Comparison of ENCODE assay signal across 27 cellular contexts in the genomic region with DNA sequence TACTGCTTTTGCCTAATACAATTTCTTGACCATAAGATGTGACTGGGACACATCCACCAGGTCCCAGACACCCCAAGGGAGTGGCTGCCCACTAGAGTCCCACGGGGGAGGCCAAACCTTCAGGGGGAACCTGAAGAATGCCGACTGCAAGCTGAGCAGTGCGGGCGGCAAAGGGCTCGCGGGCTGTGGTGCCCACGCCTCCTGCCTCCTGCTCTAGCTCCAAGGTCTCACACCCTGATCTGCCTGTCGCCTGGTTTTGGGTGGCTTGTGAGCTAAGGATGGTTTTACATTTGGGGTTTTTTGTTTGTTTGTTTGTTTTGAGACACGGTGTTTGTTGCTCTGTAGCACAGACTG.
"Had no signal": no experiment of that assay in that cellular context is flagged by ENCODE, and none has a peak within 500 bp of the region (broad histone marks: within the 10 kb centered on the region; RNA-seq: fewer than 3 reads in every experiment).

No MANE protein-coding gene starts in this region.

- H3K4me1 Mint-ChIP-seq: neural progenitor cell; stimulated activated memory B cell treated with anti-CD40 and anti-IgM and Interleukin-4, amounts not matched to agents 10 μg/mL and 1 μg/mL and 100 μg/mL, for 72 hours had no signal

- H3K9ac ChIP-seq: neural progenitor cell had no signal

- H3K27me3 ChIP-seq: neural progenitor cell, pancreas, right lobe of liver, sigmoid colon, stomach, thyroid gland, transverse colon, upper lobe of right lung, uterus had no signal

- H3K27me3 Mint-ChIP-seq: naive thymus-derived CD4-positive, alpha-beta T cell; progenitor cell of endocrine pancreas; stimulated activated memory B cell treated with anti-CD40 and anti-IgM and Interleukin-4, amounts not matched to agents 10 μg/mL and 1 μg/mL and 100 μg/mL, for 72 hours; stimulated activated naive CD8-positive, alpha-beta T cell treated with anti-CD3 and anti-CD28 coated beads, Interleukin-15, Interleukin-2, amounts not matched to agents 100 ng/mL and 50 ng/mL, for 24 hours; type B pancreatic cell had no signal

- H3K36me3 Mint-ChIP-seq: natural killer cell had no signal

- DNase-seq: naive thymus-derived CD4-positive, alpha-beta T cell; natural killer cell; occipital lobe; psoas muscle; right cardiac atrium; right lobe of liver; sigmoid colon; small intestine; stimulated activated CD4-positive, alpha-beta T cell treated with anti-CD3 and anti-CD28 coated beads, Interleukin-12 subunit alpha, Interleukin-12 subunit beta, amount 100 ng/mL, for 4 hours; stimulated activated CD4-positive, alpha-beta T cell treated with anti-CD3 and anti-CD28 coated beads, Interleukin-1b, Interleukin-23, amount 100 ng/mL, for 48 hours; stimulated activated CD4-positive, alpha-beta T cell treated with anti-CD3 and anti-CD28 coated beads, Interleukin-4, amount 100 ng/mL, for 1 hour; stimulated activated CD4-positive, alpha-beta T cell treated with anti-CD3 and anti-CD28 coated beads, Interleukin-4, amount 100 ng/mL, for 4 hours; stimulated activated CD8-positive, alpha-beta memory T cell treated with anti-CD3 and anti-CD28 coated beads, Interleukin-4, amount 100 ng/mL, for 48 hours; stimulated activated naive CD4-positive, alpha-beta T cell; stomach; thyroid gland; transverse colon; upper lobe of right lung; uterus had no signal

- H3K9me3 Mint-ChIP-seq: naive thymus-derived CD4-positive, alpha-beta T cell; natural killer cell; nephron; neural progenitor cell; stimulated activated memory B cell treated with anti-CD40 and anti-IgM and Interleukin-4, amounts not matched to agents 10 μg/mL and 1 μg/mL and 100 μg/mL, for 72 hours; stimulated activated naive CD8-positive, alpha-beta T cell treated with anti-CD3 and anti-CD28 coated beads, Interleukin-15, Interleukin-2, amounts not matched to agents 100 ng/mL and 50 ng/mL, for 24 hours; type B pancreatic cell had no signal

- H3K4me1 ChIP-seq: pancreas, psoas muscle, right lobe of liver, sigmoid colon, transverse colon, upper lobe of right lung, uterus had no signal

- H3K9me3 ChIP-seq: pancreas, psoas muscle, right lobe of liver, sigmoid colon, stomach, thoracic aorta, thyroid gland, transverse colon, upper lobe of right lung, uterus had no signal

- H3K36me3 ChIP-seq: neural progenitor cell, right lobe of liver, transverse colon, upper lobe of right lung, uterus had no signal

- H3K27ac Mint-ChIP-seq: naive thymus-derived CD4-positive, alpha-beta T cell; natural killer cell; nephron; neural progenitor cell; progenitor cell of endocrine pancreas; stimulated activated memory B cell treated with anti-CD40 and anti-IgM and Interleukin-4, amounts not matched to agents 10 μg/mL and 1 μg/mL and 100 μg/mL, for 72 hours; stimulated activated naive CD8-positive, alpha-beta T cell treated with anti-CD3 and anti-CD28 coated beads, Interleukin-15, Interleukin-2, amounts not matched to agents 100 ng/mL and 50 ng/mL, for 24 hours; type B pancreatic cell had no signal

- H3K4me3 ChIP-seq: neural progenitor cell, pancreas, psoas muscle, right lobe of liver, sigmoid colon, stomach, thoracic aorta, thyroid gland, transverse colon, upper lobe of right lung, uterus had no signal

- H3K4me3 Mint-ChIP-seq: naive thymus-derived CD4-positive, alpha-beta T cell; natural killer cell; nephron; neural progenitor cell; stimulated activated memory B cell treated with anti-CD40 and anti-IgM and Interleukin-4, amounts not matched to agents 10 μg/mL and 1 μg/mL and 100 μg/mL, for 72 hours; stimulated activated naive CD8-positive, alpha-beta T cell treated with anti-CD3 and anti-CD28 coated beads, Interleukin-15, Interleukin-2, amounts not matched to agents 100 ng/mL and 50 ng/mL, for 24 hours; type B pancreatic cell had no signal

- H3K27ac ChIP-seq: neural progenitor cell, pancreas, psoas muscle, right lobe of liver, sigmoid colon, stomach, thoracic aorta, thyroid gland, transverse colon, upper lobe of right lung, uterus had no signal
